Comparison of ENCODE assay signal across 22 cellular contexts in genomic region chr2:64007924-64008323, GRCh38.
"Had no signal": no experiment of that assay in that cellular context is flagged by ENCODE, and none has a peak within 500 bp of the region (broad histone marks: within the 10 kb centered on the region; RNA-seq: fewer than 3 reads in every experiment).

No MANE protein-coding gene starts in this region.

- ATAC-seq: natural killer cell; stimulated activated effector memory CD8-positive, alpha-beta T cell treated with anti-CD3 and anti-CD28 coated beads, Interleukin-12 subunit alpha, Interleukin-12 subunit beta, amount 100 ng/mL, for 72 hours; stimulated activated naive CD8-positive, alpha-beta T cell treated with anti-CD3 and anti-CD28 coated beads, Interleukin-15, Interleukin-2, amounts not matched to agents 100 U/mL and 50 U/mL, for 24 hours had no signal

- H3K9me3 ChIP-seq: left ventricle myocardium inferior, lower lobe of right lung, ovary, right lobe of liver, suprapubic skin, thyroid gland, upper lobe of right lung, vagina had no signal

- H3K27me3 ChIP-seq: hepatocyte, ovary, right lobe of liver, suprapubic skin, thyroid gland, upper lobe of right lung, vagina had no signal

- H3K36me3 ChIP-seq: lower lobe of right lung, ovary, right lobe of liver, suprapubic skin, thyroid gland, upper lobe of right lung, vagina had no signal

- H3K4me1 ChIP-seq: thyroid gland, upper lobe of right lung had no signal

- H3K4me3 ChIP-seq: hepatocyte, left ventricle myocardium inferior, lower lobe of right lung, ovary, right lobe of liver, suprapubic skin, thyroid gland, upper lobe of right lung, vagina had no signal

- DNase-seq: effector CD4-positive, alpha-beta T cell; endodermal cell; erythroblast; foreskin melanocyte; head of caudate nucleus; kidney; left cardiac atrium; left ventricle myocardium inferior; lower lobe of right lung; natural killer cell; nucleus accumbens; ovary; stimulated activated CD4-positive, alpha-beta T cell treated with anti-CD3 and anti-CD28 coated beads, Interleukin-4, amount 100 ng/mL, for 1 hour; stimulated activated CD8-positive, alpha-beta memory T cell treated with anti-CD3 and anti-CD28 coated beads, Interleukin-4, amount 100 ng/mL, for 48 hours; stimulated activated naive CD8-positive, alpha-beta T cell treated with anti-CD3 and anti-CD28 coated beads, Interleukin-15, Interleukin-2, amounts not matched to agents 100 U/mL and 50 U/mL, for 24 hours; thyroid gland; upper lobe of right lung had no signal

- H3K27ac ChIP-seq: hepatocyte, left ventricle myocardium inferior, lower lobe of right lung, ovary, suprapubic skin, thyroid gland, upper lobe of right lung, vagina had no signal
